ENCODE assay signal across 8 cellular contexts in genomic region chr19:33064117-33064777, GRCh38. TPM values are rescaled to one million over a fixed set of nuclear protein-coding genes. Genes with fewer than 3 reads are reported as not detected.
DNase-seq lines count a peak whose midpoint lies in the region; ATAC-seq and TF ChIP-seq lines count a peak whose summit lies in the region.

No MANE protein-coding gene starts in this region.

- no peak overlapping the region for H3K27ac Mint-ChIP-seq in activated CD4-positive, alpha-beta T cell treated with anti-CD3 and anti-CD28 coated beads, Interleukin-2, amount 10 ng/mL, durations not matched to agents 24 days and 14 days

- peaks cover 3 to 5% of the 10 kb centered on the region in 2 donors for H3K4me1 ChIP-seq in esophagus (ENCODE audit: control insufficient read depth in 2 of 2, insufficient read depth in 2 of 2, low read length in 1 of 2)

- 1 to 3% methylated on average over 38 to 58 of the region's 58 CpGs for WGBS in esophagus, 2 donors

- intact Hi-C loops in activated CD4-positive, alpha-beta T cell treated with anti-CD3 and anti-CD28 coated beads, Interleukin-2, amount 10 ng/mL, durations not matched to agents 24 days and 14 days (cut with micrococcal nuclease): no loop called here

- H3K4me2 ChIP-seq in neural cell (ENCODE audit: low read length): no peak overlapping the region

- H3K36me3 ChIP-seq in esophagus (ENCODE audit: control insufficient read depth in 2 of 2, insufficient read depth in 2 of 2, low read length in 1 of 2) (no peaks in the 10 kb centered on the region), neural cell (ENCODE audit: insufficient read depth, low read length) (no peaks in the 10 kb centered on the region)

- no peak overlapping the region for H3K9ac ChIP-seq in neural cell (ENCODE audit: low read length)

- H2AFZ ChIP-seq in neural cell (ENCODE audit: low read depth, low read length): no peak overlapping the region

- H3K27me3 ChIP-seq in esophagus (ENCODE audit: control insufficient read depth in 1 of 2, insufficient read depth in 2 of 2, low read length in 2 of 2): peaks cover 0 to 3% of the 10 kb centered on the region in 2 donors
- peaks cover 24% of the 10 kb centered on the region for H3K27me3 ChIP-seq in neural cell (ENCODE audit: insufficient read depth, low read depth, low read length)

- TF ChIP-seq CTCF in AG09309 (IDR thresholded peaks at IDR 0.05; ENCODE audit: control insufficient read depth, insufficient read depth, low read depth, low read length, missing control alignments): no peak
- TF ChIP-seq CTCF in neural cell (IDR thresholded peaks at IDR 0.05; ENCODE audit: poor library complexity, severe bottlenecking): peak; percentile 30

- no peaks in the 10 kb centered on the region for H3K79me2 ChIP-seq in neural cell (replicated peaks; ENCODE audit: insufficient read depth, low read length)

- no peaks in the 10 kb centered on the region for H3K9me3 ChIP-seq in esophagus (ENCODE audit: control insufficient read depth in 2 of 2, insufficient read depth in 1 of 2, low read depth in 1 of 2, low read length in 1 of 2)
- H3K9me3 ChIP-seq in neural cell (ENCODE audit: low read length): no peaks in the 10 kb centered on the region

- no peaks in the 10 kb centered on the region for H3F3A ChIP-seq in neural cell (ENCODE audit: insufficient read depth, low read length, poor library complexity, severe bottlenecking)

- H3K27ac ChIP-seq in esophagus (ENCODE audit: low read depth in 2 of 2, low read length in 1 of 2) (no peak overlapping the region), neural cell (ENCODE audit: low read length) (no peak overlapping the region)

- peak overlapping the region; percentile 78 for H3K4me3 Mint-ChIP-seq in activated CD4-positive, alpha-beta T cell treated with anti-CD3 and anti-CD28 coated beads, Interleukin-2, amount 10 ng/mL, durations not matched to agents 24 days and 14 days

- H3K9me2 ChIP-seq in neural cell (ENCODE audit: insufficient read depth, low read length): no peaks in the 10 kb centered on the region

- peaks cover 2% of the 10 kb centered on the region for H3K4me1 Mint-ChIP-seq in activated CD4-positive, alpha-beta T cell treated with anti-CD3 and anti-CD28 coated beads, Interleukin-2, amount 10 ng/mL, durations not matched to agents 24 days and 14 days

- no peak for TF ChIP-seq EP300 in neural cell (conservative IDR thresholded peaks at IDR 0.05; ENCODE audit: poor library complexity, severe bottlenecking)

- TF ChIP-seq RAD21 in neural cell (conservative IDR thresholded peaks at IDR 0.05): no peak

- H3K27me3 Mint-ChIP-seq in activated CD4-positive, alpha-beta T cell treated with anti-CD3 and anti-CD28 coated beads, Interleukin-2, amount 10 ng/mL, durations not matched to agents 24 days and 14 days: peaks cover 35% of the 10 kb centered on the region

- no peaks in the 10 kb centered on the region for H3K9me3 Mint-ChIP-seq in activated CD4-positive, alpha-beta T cell treated with anti-CD3 and anti-CD28 coated beads, Interleukin-2, amount 10 ng/mL, durations not matched to agents 24 days and 14 days

- H3K36me3 Mint-ChIP-seq in activated CD4-positive, alpha-beta T cell treated with anti-CD3 and anti-CD28 coated beads, Interleukin-2, amount 10 ng/mL, durations not matched to agents 24 days and 14 days (ENCODE audit: low read depth): no peaks in the 10 kb centered on the region

- DNase-seq in AG09309 (ENCODE audit: low read depth): no peak
- DNase-seq in HK-2 (ENCODE audit: unreplicated experiment): peak; percentile 52
- DNase-seq in activated CD4-positive, alpha-beta T cell treated with anti-CD3 and anti-CD28 coated beads, Interleukin-2, amount 10 ng/mL, durations not matched to agents 24 days and 14 days: peak; percentile 76
- DNase-seq in NCI-H446 treated with DMSO at 0.1 percent for 48 hours (lab: John Stamatoyannopoulos, UW): no peak
- DNase-seq in HUDEP-2 (lab: John Stamatoyannopoulos, UW; ENCODE audit: unreplicated experiment in 76 of 76): no peak

- ATAC-seq in GM19043 (IDR thresholded peaks at IDR 0.05; ENCODE audit: low read depth, unreplicated experiment): peak; percentile 49

- no peaks in the 10 kb centered on the region for H4K20me1 ChIP-seq in neural cell (ENCODE audit: insufficient read depth)

- H3K4me3 ChIP-seq in AG09309 (ENCODE audit: control insufficient read depth, low read depth, low read length): peak overlapping the region; percentile 48
- peak overlapping the region; percentile 33 to 53 for H3K4me3 ChIP-seq in esophagus (ENCODE audit: low read depth in 1 of 2, low read length in 2 of 2)
- H3K4me3 ChIP-seq in neural cell (ENCODE audit: low read length): peak overlapping the region; percentile 64

TF ChIP-seq in neural cell, 6 proteins besides CTCF, POLR2A, EP300 and RAD21:
- TF ChIP-seq POLR2AphosphoS5 (IDR thresholded peaks at IDR 0.05): no peak
- no peak for TF ChIP-seq MXI1 (conservative IDR thresholded peaks at IDR 0.05; ENCODE audit: poor library complexity, severe bottlenecking)
- no peak for TF ChIP-seq REST (IDR thresholded peaks at IDR 0.05; ENCODE audit: borderline replicate concordance)
- TF ChIP-seq SMC3 (conservative IDR thresholded peaks at IDR 0.05; ENCODE audit: poor library complexity): no peak
- no peak for TF ChIP-seq EZH2 (IDR thresholded peaks at IDR 0.05; ENCODE audit: borderline replicate concordance, insufficient read depth, low read length, poor library complexity, severe bottlenecking)
- TF ChIP-seq TAF1 (IDR thresholded peaks at IDR 0.05; ENCODE audit: low read depth): no peak

RNA-seq across cellular contexts. Expression of gene RHPN2, which starts 0.4 kb away (rescaled TPM):
- total RNA-seq in activated CD4-positive, alpha-beta T cell treated with anti-CD3 and anti-CD28 coated beads, Interleukin-2, amount 10 ng/mL, durations not matched to agents 24 days and 14 days: 2.8 and 6.2 TPM in 2 replicates
- under 1 TPM; 0.26 to 0.76 TPM for polyA plus RNA-seq in esophagus
- 0.60 and 1.5 TPM in 2 replicates for polyA plus RNA-seq in neural cell
- polyA minus RNA-seq in neural cell: 0.49 and 0.69 TPM in 2 replicates

RNA-seq across cellular contexts. Expression of gene GPATCH1, which starts 16.7 kb away (rescaled TPM):
- 11.7 and 12.9 TPM in 2 replicates for total RNA-seq in activated CD4-positive, alpha-beta T cell treated with anti-CD3 and anti-CD28 coated beads, Interleukin-2, amount 10 ng/mL, durations not matched to agents 24 days and 14 days
- polyA plus RNA-seq in esophagus: 1 to 10 TPM; 4.3 to 5.2 TPM
- polyA plus RNA-seq in neural cell: 10.4 and 11.5 TPM in 2 replicates
- 20.4 and 23.4 TPM in 2 replicates for polyA minus RNA-seq in neural cell

Comparison
In these comparisons a context has a peak if more than half of its experiments do, and no peak if none do; other contexts are left out.
1. DNase-seq: peak in HK-2 (single experiment) and activated CD4-positive, alpha-beta T cell treated with anti-CD3 and anti-CD28 coated beads, Interleukin-2, amount 10 ng/mL, durations not matched to agents 24 days and 14 days (single experiment); none in AG09309 (single experiment), NCI-H446 treated with DMSO at 0.1 percent for 48 hours (single experiment) and HUDEP-2 (0 of 76).
2. Peak in every context shown above with its lines, with median percentiles within 50 percentile points of each other: H3K4me3 ChIP-seq.